Comparison of ENCODE assay signal across 25 cellular contexts in the genomic region with DNA sequence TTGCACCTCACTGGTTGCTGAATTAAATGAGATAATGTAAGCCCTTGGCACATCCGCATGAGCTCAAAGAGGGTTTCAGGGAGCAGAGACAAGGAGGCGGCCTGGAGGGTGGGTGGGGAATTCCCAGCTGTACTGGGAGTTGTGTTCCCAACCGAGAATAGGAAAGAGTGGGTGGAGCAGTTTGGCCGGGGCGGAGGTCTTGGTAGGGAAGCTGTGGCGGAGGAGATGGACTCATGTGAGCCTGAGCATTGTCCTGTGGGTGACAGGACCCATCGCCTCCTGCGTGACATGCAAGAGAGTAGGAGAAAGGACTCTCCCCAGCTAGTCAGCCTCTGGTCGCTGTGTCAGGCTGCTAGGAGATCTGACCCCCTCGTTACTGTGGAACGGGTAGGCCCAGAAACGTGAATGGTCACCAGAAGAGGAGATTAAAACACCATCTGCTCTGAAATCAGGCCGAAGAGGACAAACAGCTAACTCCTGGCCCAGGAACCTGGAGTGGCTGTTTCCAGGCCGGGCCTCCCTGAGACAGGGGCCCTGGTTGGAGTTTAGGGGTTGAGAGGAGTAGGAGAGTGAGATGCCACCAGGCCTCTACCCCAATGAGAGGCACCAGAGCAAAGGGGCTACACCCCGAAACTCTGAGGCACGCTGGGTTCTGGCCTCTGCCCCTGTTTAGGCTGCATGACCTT. TPM values are rescaled to one million over a fixed set of nuclear protein-coding genes. Genes with fewer than 3 reads are reported as not detected.
DNase-seq lines count a peak whose midpoint lies in the region; ATAC-seq and TF ChIP-seq lines count a peak whose summit lies in the region.
"Had no signal": no experiment of that assay in that cellular context is flagged by ENCODE, and none has a peak within 500 bp of the region (broad histone marks: within the 10 kb centered on the region; RNA-seq: fewer than 3 reads in every experiment).

No MANE protein-coding gene starts in this region.

- WGBS in heart left ventricle, 4 donors: 57 to 76% (median 65%) methylated on average over 16 of the region's 16 CpGs
- 89% methylated on average over 10 of the region's 16 CpGs for WGBS in mammary epithelial cell (ENCODE audit: low coverage, missing lambda C conversion rate)

- H3K27me3 ChIP-seq in heart left ventricle (no peaks in the 10 kb centered on the region), mammary epithelial cell (ENCODE audit: insufficient read depth, low read length) (no peaks in the 10 kb centered on the region)
- H3K27me3 ChIP-seq: BE2C, breast epithelium, dorsolateral prefrontal cortex, foreskin keratinocyte, ovary had no signal

- no TSS peak for BruUV-seq in mammary epithelial cell (replicated peaks; lab: Mats Ljungman, UMichigan)

- intact Hi-C loops in heart left ventricle (cut with DNase I): loop anchor here in 2 of 10 donors (1.0 to 5.0 kb wide), 2 partner anchors 36 to 38 kb away; no protein-coding TSS in a partner anchor
- intact Hi-C loops in cardiac septum (cut with DNase I): no loop called here
- intact Hi-C loops in activated T-helper 2 cell treated with anti-CD3 and anti-CD28 coated beads, Interferon-gamma antibody, Interleukin-2, Interleukin-4, amounts not matched to agents 10 μg/mL and 5 μg/mL and 100 μg/mL, durations not matched to agents 14 hours and 24 hours and 36 hours (cut with micrococcal nuclease): no loop called here
- intact Hi-C loops in mammary epithelial cell (cut with micrococcal nuclease): no loop called here

- H4K20me1 ChIP-seq in mammary epithelial cell (ENCODE audit: insufficient read depth, low read length): no peaks in the 10 kb centered on the region

- in situ Hi-C loops in mammary epithelial cell (cut with MboI; ENCODE audit: low sequenced_read_pairs in 2 of 2): no loop called here

- no peaks in the 10 kb centered on the region for H3K36me3 Mint-ChIP-seq in nephron (ENCODE audit: low read depth)
- H3K36me3 Mint-ChIP-seq in activated T-helper 2 cell treated with anti-CD3 and anti-CD28 coated beads, Interferon-gamma antibody, Interleukin-2, Interleukin-4, amounts not matched to agents 10 μg/mL and 5 μg/mL and 100 μg/mL, durations not matched to agents 14 hours and 24 hours and 36 hours (ENCODE audit: low read depth): no peaks in the 10 kb centered on the region
- H3K36me3 Mint-ChIP-seq: memory B cell; naive thymus-derived CD4-positive, alpha-beta T cell; T-cell had no signal

- peaks cover 0 to 17% (median 12%) of the 10 kb centered on the region in 12 donors for H3K4me1 ChIP-seq in heart left ventricle
- H3K4me1 ChIP-seq in mammary epithelial cell (ENCODE audit: insufficient read depth, low read length): no peaks in the 10 kb centered on the region
- H3K4me1 ChIP-seq: A549, breast epithelium, Caco-2, foreskin keratinocyte had no signal

- no peak overlapping the region for H3K9ac ChIP-seq in mammary epithelial cell (ENCODE audit: insufficient read depth, low read length)
- H3K9ac ChIP-seq: KMS-11 had no signal

- DNase-seq in heart left ventricle: peak in 4 of 5 donors; percentile 50 to 73 (median 56)
- DNase-seq in cardiac septum (ENCODE audit: low spot score): no peak
- peak; percentile 19 for DNase-seq in cerebellum (ENCODE audit: low spot score)
- no peak for DNase-seq in activated T-helper 2 cell treated with anti-CD3 and anti-CD28 coated beads, Interferon-gamma antibody, Interleukin-2, Interleukin-4, amounts not matched to agents 10 μg/mL and 5 μg/mL and 100 μg/mL, durations not matched to agents 14 hours and 24 hours and 36 hours (ENCODE audit: low spot score)
- DNase-seq in mammary epithelial cell: no peak
- DNase-seq: activated CD4-positive, alpha-beta T cell treated with anti-CD3 and anti-CD28 coated beads for 48 hours; Caco-2; dorsolateral prefrontal cortex; EL; foreskin keratinocyte; naive thymus-derived CD4-positive, alpha-beta T cell; NCI-H2171; NCI-H526; small intestine; stimulated activated CD4-positive, alpha-beta T cell treated with anti-CD3 and anti-CD28 coated beads, Interleukin-4, amount 100 ng/mL, for 24 hours; T-cell had no signal

- H3K4me3 ChIP-seq in heart left ventricle (no peak overlapping the region), mammary epithelial cell (replicated peaks in 1 of 3; ENCODE audit: insufficient read depth in 1 of 3, low read depth in 2 of 3, low read length in 3 of 3) (no peak overlapping the region)
- H3K4me3 ChIP-seq: A549, breast epithelium, dorsolateral prefrontal cortex, ovary had no signal

- H3K36me3 ChIP-seq in heart left ventricle (no peaks in the 10 kb centered on the region), mammary epithelial cell (ENCODE audit: insufficient read depth, low read length) (no peaks in the 10 kb centered on the region)
- H3K36me3 ChIP-seq: BE2C, breast epithelium, ovary had no signal

- no peak overlapping the region for H2AFZ ChIP-seq in mammary epithelial cell (ENCODE audit: low read depth, low read length)

- H3K9me3 ChIP-seq in heart left ventricle: no peaks in the 10 kb centered on the region
- H3K9me3 ChIP-seq in mammary epithelial cell (replicated peaks; ENCODE audit: insufficient read depth, low read length): no peaks in the 10 kb centered on the region
- H3K9me3 ChIP-seq: A549, BE2C, breast epithelium, Caco-2, ovary had no signal

- peak overlapping the region; percentile 68 to 91 (median 88) for H3K27ac Mint-ChIP-seq in nephron
- H3K27ac Mint-ChIP-seq in activated T-helper 2 cell treated with anti-CD3 and anti-CD28 coated beads, Interferon-gamma antibody, Interleukin-2, Interleukin-4, amounts not matched to agents 10 μg/mL and 5 μg/mL and 100 μg/mL, durations not matched to agents 14 hours and 24 hours and 36 hours: no peak overlapping the region
- H3K27ac Mint-ChIP-seq: memory B cell; naive thymus-derived CD4-positive, alpha-beta T cell; T-cell had no signal

- peak overlapping the region in 1 of 3 experiments; percentile 1 for H3K4me3 Mint-ChIP-seq in nephron
- no peak overlapping the region for H3K4me3 Mint-ChIP-seq in activated T-helper 2 cell treated with anti-CD3 and anti-CD28 coated beads, Interferon-gamma antibody, Interleukin-2, Interleukin-4, amounts not matched to agents 10 μg/mL and 5 μg/mL and 100 μg/mL, durations not matched to agents 14 hours and 24 hours and 36 hours (ENCODE audit: low read depth)
- H3K4me3 Mint-ChIP-seq: memory B cell, T-cell had no signal

- H3K4me1 Mint-ChIP-seq in nephron: peaks cover 31% of the 10 kb centered on the region
- H3K4me1 Mint-ChIP-seq in activated T-helper 2 cell treated with anti-CD3 and anti-CD28 coated beads, Interferon-gamma antibody, Interleukin-2, Interleukin-4, amounts not matched to agents 10 μg/mL and 5 μg/mL and 100 μg/mL, durations not matched to agents 14 hours and 24 hours and 36 hours (ENCODE audit: low read depth): peaks cover 7% of the 10 kb centered on the region
- H3K4me1 Mint-ChIP-seq: memory B cell had no signal

- TF ChIP-seq CTCF in heart left ventricle (IDR thresholded peaks at IDR 0.05) (no peak), nephron (IDR thresholded peaks at IDR 0.05; ENCODE audit: unreplicated experiment in 3 of 3) (no peak), mammary epithelial cell (conservative IDR thresholded peaks at IDR 0.05 in 1 of 2, IDR thresholded peaks at IDR 0.05 in 1 of 2; ENCODE audit: extremely low read depth in 1 of 2, insufficient read depth in 1 of 2, low read depth in 1 of 2, low read length in 2 of 2) (no peak)

- H3K27me3 Mint-ChIP-seq in nephron (ENCODE audit: low read depth): peaks cover 11% of the 10 kb centered on the region
- H3K27me3 Mint-ChIP-seq in activated T-helper 2 cell treated with anti-CD3 and anti-CD28 coated beads, Interferon-gamma antibody, Interleukin-2, Interleukin-4, amounts not matched to agents 10 μg/mL and 5 μg/mL and 100 μg/mL, durations not matched to agents 14 hours and 24 hours and 36 hours (ENCODE audit: low read depth): no peaks in the 10 kb centered on the region
- H3K27me3 Mint-ChIP-seq: naive thymus-derived CD4-positive, alpha-beta T cell; T-cell had no signal

- H3K27ac ChIP-seq in heart left ventricle (peak overlapping the region; percentile 25 to 94 (median 79)), mammary epithelial cell (ENCODE audit: insufficient read depth, low read depth, low read length) (no peak overlapping the region)
- H3K27ac ChIP-seq: A549, breast epithelium, dorsolateral prefrontal cortex, foreskin keratinocyte, KMS-11 had no signal

- H3K4me2 ChIP-seq in mammary epithelial cell (ENCODE audit: insufficient read depth, low read depth, low read length): no peak overlapping the region
- H3K4me2 ChIP-seq: A549, KMS-11 had no signal

- no peaks in the 10 kb centered on the region for H3K9me3 Mint-ChIP-seq in nephron
- H3K9me3 Mint-ChIP-seq in activated T-helper 2 cell treated with anti-CD3 and anti-CD28 coated beads, Interferon-gamma antibody, Interleukin-2, Interleukin-4, amounts not matched to agents 10 μg/mL and 5 μg/mL and 100 μg/mL, durations not matched to agents 14 hours and 24 hours and 36 hours: no peaks in the 10 kb centered on the region
- H3K9me3 Mint-ChIP-seq: memory B cell; naive thymus-derived CD4-positive, alpha-beta T cell; T-cell had no signal

- dilution Hi-C loops in mammary epithelial cell (cut with HindIII; ENCODE audit: low sequenced_read_pairs): no loop called here

- ATAC-seq in heart left ventricle: peak; percentile 57 to 94 (median 74)
- no peak for ATAC-seq in HG03378 (IDR thresholded peaks at IDR 0.05; ENCODE audit: unreplicated experiment)
- no peak for ATAC-seq in GM21528 (IDR thresholded peaks at IDR 0.05; ENCODE audit: low FRiP score, unreplicated experiment)
- ATAC-seq: A549; foreskin keratinocyte; naive thymus-derived CD4-positive, alpha-beta T cell; T-cell had no signal

- no peaks in the 10 kb centered on the region for H3K79me2 ChIP-seq in mammary epithelial cell (ENCODE audit: insufficient read depth, low read length)

- TF ChIP-seq POLR2A in heart left ventricle (IDR thresholded peaks at IDR 0.05): peak in 1 of 2 donors; percentile 30

- CTCF ChIA-PET in mammary epithelial cell (lab: Charles Lee; ENCODE audit: low non-redundant PET): no interaction called here

RNA-seq across cellular contexts. Expression of gene SAMD8, which starts 40.8 kb away (rescaled TPM):
- total RNA-seq in heart left ventricle (10 to 100 TPM; 19.4 to 43.0 (median 25.1) TPM), cardiac septum (25.7 TPM), cerebellum (67.5 TPM), mammary epithelial cell (10 to 100 TPM; 30.1 to 39.5 TPM)
- polyA plus RNA-seq in heart left ventricle (10 to 100 TPM in 1 of 2 donors, 1 to 10 TPM in 1; 7.5 to 10.1 TPM), mammary epithelial cell (12.6 TPM)
- total RNA-seq in activated T-helper 2 cell treated with anti-CD3 and anti-CD28 coated beads, Interferon-gamma antibody, Interleukin-2, Interleukin-4, amounts not matched to agents 10 μg/mL and 5 μg/mL and 100 μg/mL, durations not matched to agents 14 hours and 24 hours and 36 hours: 14.9 and 15.6 TPM in 2 replicates
- polyA minus RNA-seq in mammary epithelial cell: 57.1 TPM

Comparison
In these comparisons a context has a peak if more than half of its experiments do, and no peak if none do; other contexts are left out.
1. DNase-seq: peak in heart left ventricle (4 of 5) and cerebellum (single experiment); none in cardiac septum (single experiment), activated T-helper 2 cell treated with anti-CD3 and anti-CD28 coated beads, Interferon-gamma antibody, Interleukin-2, Interleukin-4, amounts not matched to agents 10 μg/mL and 5 μg/mL and 100 μg/mL, durations not matched to agents 14 hours and 24 hours and 36 hours (single experiment) and mammary epithelial cell (single experiment).
2. ATAC-seq: peak in heart left ventricle (4 of 4); none in HG03378 (single experiment) and GM21528 (single experiment).